ENCODE assay signal across 9 cellular contexts in genomic region chr2:215950009-215950408, GRCh38.
DNase-seq lines count a peak whose midpoint lies in the region; ATAC-seq and TF ChIP-seq lines count a peak whose summit lies in the region.
"Had no signal": no experiment of that assay in that cellular context is flagged by ENCODE, and none has a peak within 500 bp of the region (broad histone marks: within the 10 kb centered on the region; RNA-seq: fewer than 3 reads in every experiment).

No MANE protein-coding gene starts in this region.

- intact Hi-C loops in breast epithelium (cut with DNase I; ENCODE audit: low total_unique reads) (no loop called here), lower leg skin (cut with DNase I; ENCODE audit: low total_unique reads) (loop anchor here (10.0 kb wide), 1 partner anchor 75 kb away; no protein-coding TSS in a partner anchor)

- H3K27me3 ChIP-seq in CD4-positive, CD25-positive, alpha-beta regulatory T cell (ENCODE audit: control insufficient read depth, insufficient read depth, low read length): no peaks in the 10 kb centered on the region
- H3K27me3 ChIP-seq in breast epithelium: no peaks in the 10 kb centered on the region

- no peaks in the 10 kb centered on the region for H3K9me3 Mint-ChIP-seq in CD4-positive, CD25-positive, alpha-beta regulatory T cell
- H3K9me3 Mint-ChIP-seq: T-helper 1 cell treated with Interleukin-12 subunit alpha and Interleukin-12 subunit beta and Interleukin-4 antibody, amounts not matched to agents 30 μg/mL and 1 μg/mL, for 36 hours had no signal

- peak in 1 of 2 donors; percentile 28 for ATAC-seq in CD4-positive, CD25-positive, alpha-beta regulatory T cell (ENCODE audit: low read depth in 2 of 2)
- peak; percentile 83 for ATAC-seq in GM18508 (IDR thresholded peaks at IDR 0.05; ENCODE audit: insufficient read depth, unreplicated experiment)
- peak; percentile 84 for ATAC-seq in HG02798 (IDR thresholded peaks at IDR 0.05; ENCODE audit: poor library complexity, unreplicated experiment)

- H3K4me3 ChIP-seq in CD4-positive, CD25-positive, alpha-beta regulatory T cell (ENCODE audit: low read depth, low read length): no peak overlapping the region
- H3K4me3 ChIP-seq in breast epithelium (no peak overlapping the region), lower leg skin (ENCODE audit: low read depth, poor library complexity, severe bottlenecking) (no peak overlapping the region)

- peaks cover 32% of the 10 kb centered on the region for H3K36me3 Mint-ChIP-seq in CD4-positive, CD25-positive, alpha-beta regulatory T cell

- TF ChIP-seq CTCF in breast epithelium (IDR thresholded peaks at IDR 0.05) (peak in 2 of 3 donors; percentile 43 to 69), lower leg skin (IDR thresholded peaks at IDR 0.05) (peak in 1 of 3 donors; percentile 36)

- no peaks in the 10 kb centered on the region for H3K4me1 ChIP-seq in CD4-positive, CD25-positive, alpha-beta regulatory T cell (ENCODE audit: control insufficient read depth, insufficient read depth, low read length, poor library complexity, severe bottlenecking)
- H3K4me1 ChIP-seq in breast epithelium: no peaks in the 10 kb centered on the region

- peak in 2 of 3 donors; percentile 29 to 64 for DNase-seq in CD4-positive, CD25-positive, alpha-beta regulatory T cell
- peak; percentile 4 for DNase-seq in NCI-H2107 (lab: John Stamatoyannopoulos, UW)
- no peak for DNase-seq in breast epithelium (ENCODE audit: low spot score in 2 of 2)
- DNase-seq in midbrain (lab: John Stamatoyannopoulos, UW): peak; percentile 35
- no peak for DNase-seq in activated CD4-positive, CD25-positive, alpha-beta regulatory T cell treated with anti-CD3 and anti-CD28 coated beads, Interleukin-2, amount 50 U/mL, for 72 hours
- no peak for DNase-seq in lower leg skin (ENCODE audit: low spot score in 2 of 2)

- no peak overlapping the region for H3K27ac ChIP-seq in CD4-positive, CD25-positive, alpha-beta regulatory T cell (ENCODE audit: insufficient read depth, low read length, poor library complexity, severe bottlenecking)
- H3K27ac ChIP-seq in breast epithelium: no peak overlapping the region

- peaks cover 16% of the 10 kb centered on the region for H3K36me3 ChIP-seq in CD4-positive, CD25-positive, alpha-beta regulatory T cell (ENCODE audit: control insufficient read depth, insufficient read depth, low read length)
- no peaks in the 10 kb centered on the region for H3K36me3 ChIP-seq in breast epithelium

- no peak overlapping the region for H3K4me3 Mint-ChIP-seq in CD4-positive, CD25-positive, alpha-beta regulatory T cell
- H3K4me3 Mint-ChIP-seq: T-helper 1 cell treated with Interleukin-12 subunit alpha and Interleukin-12 subunit beta and Interleukin-4 antibody, amounts not matched to agents 30 μg/mL and 1 μg/mL, for 36 hours had no signal

- H3K27me3 Mint-ChIP-seq in CD4-positive, CD25-positive, alpha-beta regulatory T cell: no peaks in the 10 kb centered on the region

- WGBS in lower leg skin, 2 donors: 57 to 63% methylated on average over 3 of the region's 3 CpGs

- TF ChIP-seq POLR2A in breast epithelium (IDR thresholded peaks at IDR 0.05) (no peak), lower leg skin (IDR thresholded peaks at IDR 0.05) (no peak)

- peaks cover 0 to 4% (median 0%) of the 10 kb centered on the region in 4 donors for H3K4me1 Mint-ChIP-seq in CD4-positive, CD25-positive, alpha-beta regulatory T cell

- H3K9me3 ChIP-seq in CD4-positive, CD25-positive, alpha-beta regulatory T cell (ENCODE audit: control insufficient read depth in 2 of 2, low read length in 2 of 2): no peaks in the 10 kb centered on the region
- H3K9me3 ChIP-seq in breast epithelium: no peaks in the 10 kb centered on the region

- no peak overlapping the region for H3K27ac Mint-ChIP-seq in CD4-positive, CD25-positive, alpha-beta regulatory T cell
- H3K27ac Mint-ChIP-seq: T-helper 1 cell treated with Interleukin-12 subunit alpha and Interleukin-12 subunit beta and Interleukin-4 antibody, amounts not matched to agents 30 μg/mL and 1 μg/mL, for 36 hours had no signal

Comparison
In these comparisons a context has a peak if more than half of its experiments do, and no peak if none do; other contexts are left out.
1. DNase-seq: peak in CD4-positive, CD25-positive, alpha-beta regulatory T cell (2 of 3), NCI-H2107 (single experiment) and midbrain (single experiment); none in breast epithelium (0 of 2), activated CD4-positive, CD25-positive, alpha-beta regulatory T cell treated with anti-CD3 and anti-CD28 coated beads, Interleukin-2, amount 50 U/mL, for 72 hours (single experiment) and lower leg skin (0 of 2).